In the genomic region with DNA sequence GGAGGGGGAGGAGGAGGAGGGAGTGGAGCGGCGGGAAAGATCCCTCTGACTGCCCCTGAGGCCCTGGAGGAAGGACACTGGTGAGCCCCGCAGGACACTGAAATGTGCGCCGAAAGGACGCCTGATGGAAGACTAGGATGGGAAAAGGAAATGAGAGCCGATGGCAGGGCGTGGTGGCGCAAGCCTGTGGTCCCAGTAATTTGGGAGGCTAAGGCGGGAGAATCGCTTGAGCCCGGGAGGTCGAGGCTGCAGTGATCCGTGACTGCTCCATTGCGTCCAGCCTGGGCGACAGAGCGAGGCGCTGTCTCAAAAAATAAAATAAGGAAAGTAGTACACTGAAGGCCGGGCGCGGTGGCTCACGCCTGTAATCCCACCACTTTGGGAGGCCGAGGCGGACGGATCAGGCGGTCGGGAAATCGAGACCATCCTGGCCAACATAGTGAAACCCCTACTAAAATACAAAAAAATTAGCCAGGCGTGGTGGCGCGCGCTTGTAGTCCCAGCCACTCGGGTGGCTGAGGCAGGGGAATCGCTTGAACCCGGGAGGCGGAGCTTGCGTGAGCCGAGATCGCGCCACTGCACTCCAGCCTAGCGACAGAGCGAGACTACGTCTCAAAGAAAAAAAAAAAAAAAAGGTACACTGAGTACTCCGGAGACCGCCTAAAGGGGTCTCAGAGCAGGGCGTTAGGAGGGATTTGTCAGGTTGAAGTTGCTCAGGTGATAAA, we compare ENCODE assay signal across 9 cellular contexts. TPM values are rescaled to one million over a fixed set of nuclear protein-coding genes. Genes with fewer than 3 reads are reported as not detected.
A peak's percentile ranks its signal among the peaks of the same experiment; 100 is the strongest.
DNase-seq lines count a peak whose midpoint lies in the region; ATAC-seq and TF ChIP-seq lines count a peak whose summit lies in the region.
"Had no signal": no experiment of that assay in that cellular context is flagged by ENCODE, and none has a peak within 500 bp of the region (broad histone marks: within the 10 kb centered on the region; RNA-seq: fewer than 3 reads in every experiment).

No MANE protein-coding gene starts in this region.

- no peak for TF ChIP-seq EP300 in stomach (IDR thresholded peaks at IDR 0.05)

- peak overlapping the region; percentile 90 for H3K4me2 ChIP-seq in BLaER1

- H3K4me1 ChIP-seq in BLaER1 (peaks cover 36% of the 10 kb centered on the region), duodenal mucosa (ENCODE audit: control insufficient read depth in 1 of 2, insufficient read depth in 2 of 2, low read length in 2 of 2) (peaks cover 4 to 20% of the 10 kb centered on the region in 2 donors), muscle layer of duodenum (ENCODE audit: control insufficient read depth in 1 of 2, insufficient read depth in 2 of 2, low read length in 2 of 2) (peaks cover 6 to 20% of the 10 kb centered on the region in 2 donors), stomach (peaks cover 18 to 34% (median 26%) of the 10 kb centered on the region in 4 donors)

- peak overlapping the region; percentile 99 for H3K9ac ChIP-seq in BLaER1
- peak overlapping the region; percentile 99 to 100 for H3K9ac ChIP-seq in duodenal mucosa (ENCODE audit: low read depth in 1 of 2, low read length in 2 of 2)

- no peaks in the 10 kb centered on the region for H3K27me3 ChIP-seq in BLaER1
- no peaks in the 10 kb centered on the region for H3K27me3 ChIP-seq in duodenal mucosa (ENCODE audit: control insufficient read depth in 1 of 2, insufficient read depth in 2 of 2, low read length in 2 of 2)
- no peaks in the 10 kb centered on the region for H3K27me3 ChIP-seq in muscle layer of duodenum (ENCODE audit: low read depth, low read length)
- no peaks in the 10 kb centered on the region for H3K27me3 ChIP-seq in stomach

- peak; percentile 65 to 67 for DNase-seq in activated CD4-positive, alpha-beta T cell treated with anti-CD3 and anti-CD28 coated beads for 4 hours
- peak; percentile 53 for DNase-seq in stomach
- DNase-seq in NCI-H226, result no peak

- 6 to 13% (median 10%) methylated on average over 46 of the region's 46 CpGs for WGBS in stomach, 5 donors

- no peak for TF ChIP-seq CTCF in stomach (IDR thresholded peaks at IDR 0.05)

- H3K36me3 ChIP-seq in BLaER1 (no peaks in the 10 kb centered on the region), duodenal mucosa (ENCODE audit: control insufficient read depth in 1 of 2, insufficient read depth in 2 of 2, low read length in 2 of 2) (no peaks in the 10 kb centered on the region), muscle layer of duodenum (ENCODE audit: control insufficient read depth in 1 of 2, insufficient read depth in 2 of 2, low read length in 2 of 2) (peaks cover 0 to 5% of the 10 kb centered on the region in 2 donors), stomach (no peaks in the 10 kb centered on the region)

- no peak for TF ChIP-seq POLR2A in stomach (IDR thresholded peaks at IDR 0.05)

- peak overlapping the region; percentile 88 for H3K4me3 ChIP-seq in BLaER1
- peak overlapping the region; percentile 85 to 97 for H3K4me3 ChIP-seq in duodenal mucosa (ENCODE audit: low read depth in 1 of 2, low read length in 2 of 2)
- peak overlapping the region; percentile 64 to 86 for H3K4me3 ChIP-seq in muscle layer of duodenum (ENCODE audit: low read depth in 1 of 2, low read length in 2 of 2)
- peak overlapping the region; percentile 69 to 91 (median 78) for H3K4me3 ChIP-seq in stomach

- intact Hi-C loops in stomach (cut with DNase I; ENCODE audit: low total_unique reads), result no loop called here

- peak; percentile 0 for ATAC-seq in HG03432 (IDR thresholded peaks at IDR 0.05; ENCODE audit: unreplicated experiment)
- no peak for ATAC-seq in HG03460 (IDR thresholded peaks at IDR 0.05; ENCODE audit: unreplicated experiment)

- H3K9me3 ChIP-seq in BLaER1 (no peaks in the 10 kb centered on the region), duodenal mucosa (ENCODE audit: control insufficient read depth in 1 of 2, low read length in 2 of 2) (no peaks in the 10 kb centered on the region), muscle layer of duodenum (ENCODE audit: control insufficient read depth in 1 of 2, low read length in 2 of 2) (no peaks in the 10 kb centered on the region), stomach (no peaks in the 10 kb centered on the region)

- peak overlapping the region; percentile 99 for H3K27ac ChIP-seq in BLaER1
- H3K27ac ChIP-seq in duodenal mucosa (ENCODE audit: low read depth, low read length), result peak overlapping the region; percentile 99
- H3K27ac ChIP-seq in muscle layer of duodenum (ENCODE audit: low read length), result peak overlapping the region; percentile 97
- peak overlapping the region; percentile 99 to 100 (median 100) for H3K27ac ChIP-seq in stomach

- H4K20me1 ChIP-seq in BLaER1, result peaks cover 42% of the 10 kb centered on the region

RNA-seq across cellular contexts. Expression of a gene that starts 0.6 kb away (rescaled TPM):
- 100 to 1,000 TPM in 2 of 5 donors, 10 to 100 TPM in 3; 36.2 to 169 (median 87.0) TPM for total RNA-seq in stomach
- polyA plus RNA-seq in stomach, result 100 to 1,000 TPM in 1 of 3 donors, 10 to 100 TPM in 2; 74.7 to 131 (median 87.5) TPM

RNA-seq across cellular contexts. Expression of a gene that starts 27.4 kb away (rescaled TPM):
- total RNA-seq in stomach, result 10 to 100 TPM in 1 of 5 donors, 1 to 10 TPM in 3, under 1 TPM in 1; 0.45 to 11.0 (median 4.8) TPM
- polyA plus RNA-seq in stomach, result 1 to 10 TPM; 3.7 to 8.4 (median 4.3) TPM

RNA-seq across cellular contexts. Expression of a gene that starts 38.1 kb away (rescaled TPM):
- total RNA-seq in stomach, result not detected
- polyA plus RNA-seq in stomach, result 1 to 10 TPM; 2.8 to 7.3 (median 6.0) TPM
- total RNA-seq: subcutaneous adipose tissue had no signal
